8 cellular contexts compared by ENCODE assay signal in the genomic region with DNA sequence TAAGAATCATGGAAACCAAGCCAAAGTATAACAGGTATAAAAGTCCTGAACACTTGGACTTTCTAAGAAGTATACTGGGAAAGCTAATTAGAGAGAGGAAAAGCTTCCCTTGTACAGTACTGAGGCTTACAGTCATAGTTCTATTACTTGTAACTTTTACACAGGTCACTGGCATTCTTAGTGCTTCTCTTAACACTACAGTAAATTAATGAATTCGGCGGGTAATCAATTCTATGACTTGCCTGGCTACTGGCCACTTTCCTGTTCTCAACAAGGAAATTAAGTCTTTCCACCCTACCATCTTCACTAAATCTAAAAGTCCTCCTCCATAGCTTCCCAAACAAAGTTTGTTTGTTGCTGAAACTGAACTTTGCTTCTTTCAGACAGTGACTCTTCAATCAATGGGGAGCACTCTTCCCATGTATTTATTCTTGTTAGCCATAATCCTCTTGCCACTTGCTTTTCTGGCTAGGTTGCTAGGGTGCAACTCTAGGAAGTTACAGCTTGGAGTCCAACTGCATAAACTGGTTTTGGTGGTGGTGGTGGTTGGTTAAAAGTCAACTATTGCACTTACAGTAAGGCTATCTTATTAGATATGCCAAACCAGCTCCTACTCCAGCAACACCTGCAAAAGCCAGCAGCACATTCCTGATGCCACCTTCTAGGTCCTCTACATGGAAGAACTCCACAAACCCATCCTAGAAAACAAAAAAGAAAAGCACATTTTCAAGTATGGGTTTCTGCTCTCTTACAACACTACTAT. TPM values are rescaled to one million over a fixed set of nuclear protein-coding genes. Genes with fewer than 3 reads are reported as not detected.
A peak's percentile ranks its signal among the peaks of the same experiment; 100 is the strongest.
DNase-seq lines count a peak whose midpoint lies in the region.

No MANE protein-coding gene starts in this region.

- no peaks in the 10 kb centered on the region for H3K9me3 Mint-ChIP-seq in activated T-helper 2 cell treated with anti-CD3 and anti-CD28 coated beads, Interferon-gamma antibody, Interleukin-2, Interleukin-4, amounts not matched to agents 10 μg/mL and 5 μg/mL and 100 μg/mL, durations not matched to agents 14 hours and 24 hours and 36 hours
- H3K9me3 Mint-ChIP-seq in immature natural killer cell: no peaks in the 10 kb centered on the region

- H3K4me3 ChIP-seq in subcutaneous abdominal adipose tissue (ENCODE audit: low read depth in 1 of 5, low read length in 5 of 5): peak overlapping the region; percentile 88 to 100 (median 98)

- peaks cover 5 to 53% (median 50%) of the 10 kb centered on the region in 5 donors for H3K4me1 ChIP-seq in subcutaneous abdominal adipose tissue (ENCODE audit: control insufficient read depth in 5 of 5, insufficient read depth in 5 of 5, low read length in 5 of 5)

- H3K9me3 ChIP-seq in subcutaneous abdominal adipose tissue (ENCODE audit: control insufficient read depth in 5 of 5, low read length in 5 of 5): no peaks in the 10 kb centered on the region

- peak overlapping the region; percentile 95 to 100 (median 99) for H3K9ac ChIP-seq in subcutaneous abdominal adipose tissue (ENCODE audit: low read length in 5 of 5)

- H3K4me3 Mint-ChIP-seq in activated T-helper 2 cell treated with anti-CD3 and anti-CD28 coated beads, Interferon-gamma antibody, Interleukin-2, Interleukin-4, amounts not matched to agents 10 μg/mL and 5 μg/mL and 100 μg/mL, durations not matched to agents 14 hours and 24 hours and 36 hours (ENCODE audit: low read depth): peak overlapping the region; percentile 98
- peak overlapping the region; percentile 96 to 99 (median 98) for H3K4me3 Mint-ChIP-seq in immature natural killer cell

- peaks cover 45 to 58% (median 54%) of the 10 kb centered on the region in 5 donors for H3K36me3 ChIP-seq in subcutaneous abdominal adipose tissue (ENCODE audit: control insufficient read depth in 5 of 5, insufficient read depth in 5 of 5, low read length in 5 of 5)

- DNase-seq in DMS53 (lab: John Stamatoyannopoulos, UW) (peak; percentile 29), DMS53 treated with DMSO at 0.1 percent for 48 hours (lab: John Stamatoyannopoulos, UW; ENCODE audit: unreplicated experiment) (no peak), immature natural killer cell (no peak), HCEC 1CT (no peak), NCI-H1436 treated with DMSO at 0.1 percent for 48 hours (lab: John Stamatoyannopoulos, UW) (no peak)
- no peak for DNase-seq in activated T-helper 2 cell treated with anti-CD3 and anti-CD28 coated beads, Interferon-gamma antibody, Interleukin-2, Interleukin-4, amounts not matched to agents 10 μg/mL and 5 μg/mL and 100 μg/mL, durations not matched to agents 14 hours and 24 hours and 36 hours (ENCODE audit: low spot score)
- DNase-seq in stimulated activated CD4-positive, alpha-beta T cell treated with anti-CD3 and anti-CD28 coated beads, Interleukin-2, amount 100 ng/mL, for 24 hours: no peak

- intact Hi-C loops in activated T-helper 2 cell treated with anti-CD3 and anti-CD28 coated beads, Interferon-gamma antibody, Interleukin-2, Interleukin-4, amounts not matched to agents 10 μg/mL and 5 μg/mL and 100 μg/mL, durations not matched to agents 14 hours and 24 hours and 36 hours (cut with micrococcal nuclease): no loop called here

- H3K27ac Mint-ChIP-seq in activated T-helper 2 cell treated with anti-CD3 and anti-CD28 coated beads, Interferon-gamma antibody, Interleukin-2, Interleukin-4, amounts not matched to agents 10 μg/mL and 5 μg/mL and 100 μg/mL, durations not matched to agents 14 hours and 24 hours and 36 hours: peak overlapping the region; percentile 98
- H3K27ac Mint-ChIP-seq in immature natural killer cell: peak overlapping the region; percentile 89 to 98 (median 96)

- H3K27me3 Mint-ChIP-seq in activated T-helper 2 cell treated with anti-CD3 and anti-CD28 coated beads, Interferon-gamma antibody, Interleukin-2, Interleukin-4, amounts not matched to agents 10 μg/mL and 5 μg/mL and 100 μg/mL, durations not matched to agents 14 hours and 24 hours and 36 hours (ENCODE audit: low read depth): no peaks in the 10 kb centered on the region
- H3K27me3 Mint-ChIP-seq in immature natural killer cell (ENCODE audit: low read depth in 3 of 3): peaks cover 11 to 48% (median 35%) of the 10 kb centered on the region in 3 donors

- H3K36me3 Mint-ChIP-seq in activated T-helper 2 cell treated with anti-CD3 and anti-CD28 coated beads, Interferon-gamma antibody, Interleukin-2, Interleukin-4, amounts not matched to agents 10 μg/mL and 5 μg/mL and 100 μg/mL, durations not matched to agents 14 hours and 24 hours and 36 hours (ENCODE audit: low read depth): peaks cover 74% of the 10 kb centered on the region
- H3K36me3 Mint-ChIP-seq in immature natural killer cell: peaks cover 50 to 60% (median 54%) of the 10 kb centered on the region in 3 donors

- H3K27ac ChIP-seq in subcutaneous abdominal adipose tissue (ENCODE audit: low read depth, low read length): peak overlapping the region; percentile 99

- H3K27me3 ChIP-seq in subcutaneous abdominal adipose tissue (ENCODE audit: control insufficient read depth in 5 of 5, insufficient read depth in 4 of 5, low read length in 5 of 5): no peaks in the 10 kb centered on the region

- H3K4me1 Mint-ChIP-seq in activated T-helper 2 cell treated with anti-CD3 and anti-CD28 coated beads, Interferon-gamma antibody, Interleukin-2, Interleukin-4, amounts not matched to agents 10 μg/mL and 5 μg/mL and 100 μg/mL, durations not matched to agents 14 hours and 24 hours and 36 hours (ENCODE audit: low read depth): peaks cover 42% of the 10 kb centered on the region
- H3K4me1 Mint-ChIP-seq in immature natural killer cell: peaks cover 70 to 72% of the 10 kb centered on the region in 2 donors

RNA-seq across cellular contexts. Expression of a gene that starts 2.4 kb away (rescaled TPM):
- total RNA-seq in activated T-helper 2 cell treated with anti-CD3 and anti-CD28 coated beads, Interferon-gamma antibody, Interleukin-2, Interleukin-4, amounts not matched to agents 10 μg/mL and 5 μg/mL and 100 μg/mL, durations not matched to agents 14 hours and 24 hours and 36 hours: 217 and 221 TPM in 2 replicates
- 100 to 1,000 TPM in 1 of 3 donors, 10 to 100 TPM in 2; 44.2 to 113 (median 73.0) TPM for polyA plus RNA-seq in immature natural killer cell

RNA-seq across cellular contexts. Expression of a gene that starts 27.8 kb away (rescaled TPM):
- total RNA-seq in activated T-helper 2 cell treated with anti-CD3 and anti-CD28 coated beads, Interferon-gamma antibody, Interleukin-2, Interleukin-4, amounts not matched to agents 10 μg/mL and 5 μg/mL and 100 μg/mL, durations not matched to agents 14 hours and 24 hours and 36 hours: 2.7 and 2.9 TPM in 2 replicates
- polyA plus RNA-seq in immature natural killer cell: not detected

RNA-seq across cellular contexts. Expression of a gene that starts 52.4 kb away (rescaled TPM):
- 252 and 253 TPM in 2 replicates for total RNA-seq in activated T-helper 2 cell treated with anti-CD3 and anti-CD28 coated beads, Interferon-gamma antibody, Interleukin-2, Interleukin-4, amounts not matched to agents 10 μg/mL and 5 μg/mL and 100 μg/mL, durations not matched to agents 14 hours and 24 hours and 36 hours
- polyA plus RNA-seq in immature natural killer cell: 10 to 100 TPM; 52.2 to 97.5 (median 82.3) TPM
